29 cellular contexts compared by ENCODE assay signal in the genomic region with DNA sequence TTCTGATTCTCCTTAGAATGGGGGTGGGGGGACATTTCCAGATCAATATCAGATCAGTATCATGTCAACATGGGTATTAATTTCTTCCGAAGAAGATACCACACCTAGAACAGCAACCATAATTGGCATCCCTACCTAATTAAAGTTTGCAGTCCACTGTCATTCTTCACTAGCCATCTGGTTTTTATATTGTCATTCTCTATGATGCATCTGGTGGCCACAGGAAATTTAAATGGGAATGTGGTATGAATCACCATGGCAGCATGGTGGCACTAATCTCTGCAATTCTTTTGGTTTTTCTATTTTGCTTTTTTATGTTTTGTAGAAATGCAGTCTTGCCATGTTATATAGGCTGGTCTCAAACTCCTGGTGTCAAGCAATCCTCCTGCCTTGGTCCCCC.
"Had no signal": no experiment of that assay in that cellular context is flagged by ENCODE, and none has a peak within 500 bp of the region (broad histone marks: within the 10 kb centered on the region; RNA-seq: fewer than 3 reads in every experiment).

No MANE protein-coding gene starts in this region.

- DNase-seq: activated CD4-positive, alpha-beta T cell treated with anti-CD3 and anti-CD28 coated beads for 1 hour; activated CD4-positive, alpha-beta T cell treated with anti-CD3 and anti-CD28 coated beads, Interleukin-2, amount 50 U/mL, for 1 hour; activated CD8-positive, alpha-beta memory T cell treated with anti-CD3 and anti-CD28 coated beads, Interleukin-2, amount 10 ng/mL, durations not matched to agents 7 days and 5 days; activated CD8-positive, alpha-beta T cell treated with anti-CD3 and anti-CD28 coated beads for 36 hours; activated effector memory CD4-positive, alpha-beta T cell treated with Interleukin-2 at 50 U/mL for 16 hours; activated naive CD4-positive, alpha-beta T cell treated with Interleukin-2 at 50 U/mL for 16 hours; activated T-cell treated with anti-CD3 and anti-CD28 coated beads for 4 hours; anterior cingulate cortex; dorsolateral prefrontal cortex; effector memory CD4-positive, alpha-beta T cell; erythroblast; heart left ventricle; left lung; lower lobe of right lung; mesendoderm; natural killer cell; occipital lobe; spleen; stimulated activated naive CD8-positive, alpha-beta T cell treated with anti-CD3 and anti-CD28 coated beads, Interleukin-15, Interleukin-2, amounts not matched to agents 100 U/mL and 50 U/mL, for 24 hours; T-helper 17 cell; T1000; testis; transverse colon had no signal

- H3K27me3 ChIP-seq: cardiac muscle cell, dorsolateral prefrontal cortex, gastroesophageal sphincter, heart left ventricle, left lung, neural progenitor cell, right atrium auricular region, spleen, testis, transverse colon had no signal

- H3K36me3 ChIP-seq: cardiac muscle cell, left lung, lower lobe of right lung, neural progenitor cell, spleen, transverse colon had no signal

- H3K79me2 ChIP-seq: parathyroid adenoma had no signal

- H3K4me3 ChIP-seq: cardiac muscle cell, coronary artery, dorsolateral prefrontal cortex, gastroesophageal sphincter, heart left ventricle, left lung, lower lobe of right lung, neural progenitor cell, right atrium auricular region, spleen, testis, transverse colon had no signal

- H3K9ac ChIP-seq: neural progenitor cell, parathyroid adenoma had no signal

- H2AFZ ChIP-seq: neural progenitor cell, parathyroid adenoma had no signal

- H3K27ac ChIP-seq: cardiac muscle cell, coronary artery, dorsolateral prefrontal cortex, gastroesophageal sphincter, heart left ventricle, left lung, lower lobe of right lung, neural progenitor cell, parathyroid adenoma, right atrium auricular region, spleen, testis, transverse colon had no signal

- H3K9me3 ChIP-seq: gastroesophageal sphincter, heart left ventricle, left lung, lower lobe of right lung, right atrium auricular region, testis, transverse colon had no signal

- ATAC-seq: activated CD8-positive, alpha-beta memory T cell treated with anti-CD3 and anti-CD28 coated beads, Interleukin-2, amount 10 ng/mL, durations not matched to agents 7 days and 5 days; activated CD8-positive, alpha-beta T cell treated with anti-CD3 and anti-CD28 coated beads for 36 hours; gastroesophageal sphincter; heart left ventricle; left lung; lower lobe of right lung; natural killer cell; T-helper 17 cell had no signal

- H3K4me1 ChIP-seq: gastroesophageal sphincter, heart left ventricle, left lung, lower lobe of right lung, neural progenitor cell, parathyroid adenoma, right atrium auricular region, spleen, testis, transverse colon had no signal

- H3K4me2 ChIP-seq: neural progenitor cell had no signal
